8 cellular contexts compared by ENCODE assay signal in genomic region chr17:42182927-42183734, GRCh38.
A peak's percentile ranks its signal among the peaks of the same experiment; 100 is the strongest.
DNase-seq lines count a peak whose midpoint lies in the region; ATAC-seq and TF ChIP-seq lines count a peak whose summit lies in the region.

No MANE protein-coding gene starts in this region.

- ATAC-seq in HG03442 (IDR thresholded peaks at IDR 0.05; ENCODE audit: unreplicated experiment): no peak
- no peak for ATAC-seq in GM21576 (IDR thresholded peaks at IDR 0.05; ENCODE audit: unreplicated experiment)
- ATAC-seq in GM21367 (IDR thresholded peaks at IDR 0.05; ENCODE audit: unreplicated experiment): no peak

- H3K4me1 ChIP-seq in OCI-LY3 (ENCODE audit: low read length) (peaks cover 53% of the 10 kb centered on the region), parathyroid adenoma (peaks cover 24% of the 10 kb centered on the region)

- H4K20me1 ChIP-seq in OCI-LY3 (ENCODE audit: insufficient read depth, low read length): no peaks in the 10 kb centered on the region

- H3K36me3 ChIP-seq in OCI-LY3 (replicated peaks; ENCODE audit: low read depth, low read length) (no peaks in the 10 kb centered on the region), parathyroid adenoma (ENCODE audit: control insufficient read depth, insufficient read depth, low read length) (no peaks in the 10 kb centered on the region)

- H3K9me3 ChIP-seq in OCI-LY3 (ENCODE audit: insufficient read depth, low read length): no peaks in the 10 kb centered on the region
- no peaks in the 10 kb centered on the region for H3K9me3 ChIP-seq in parathyroid adenoma (ENCODE audit: control insufficient read depth, low read length)

- H3K4me2 ChIP-seq in OCI-LY3 (ENCODE audit: low read length) (peak overlapping the region; percentile 79), parathyroid adenoma (ENCODE audit: low read length) (no peak overlapping the region)

- H2AFZ ChIP-seq in OCI-LY3 (ENCODE audit: low read depth, low read length) (peak overlapping the region; percentile 77; the same call in 1 of the 2 replicates), parathyroid adenoma (peak overlapping the region; percentile 99)

- peak overlapping the region; percentile 84 for H3K4me3 ChIP-seq in OCI-LY3 (ENCODE audit: low read length)
- H3K4me3 ChIP-seq in epithelial cell of esophagus (ENCODE audit: low read length): no peak overlapping the region
- H3K4me3 ChIP-seq in parathyroid adenoma (ENCODE audit: low read depth, low read length): peak overlapping the region; percentile 64

- DNase-seq in GM03348 (ENCODE audit: low spot score) (peak; percentile 44), epithelial cell of esophagus (ENCODE audit: low read depth) (peak; percentile 39), NCI-H524 (lab: John Stamatoyannopoulos, UW) (no peak)

- no peaks in the 10 kb centered on the region for H3K79me2 ChIP-seq in OCI-LY3 (ENCODE audit: low read length)
- no peaks in the 10 kb centered on the region for H3K79me2 ChIP-seq in parathyroid adenoma

- H3K9ac ChIP-seq in OCI-LY3 (ENCODE audit: low read length): peak overlapping the region; percentile 78
- no peak overlapping the region for H3K9ac ChIP-seq in parathyroid adenoma

- H3K27me3 ChIP-seq in OCI-LY3 (ENCODE audit: low read depth, low read length): no peaks in the 10 kb centered on the region
- H3K27me3 ChIP-seq in parathyroid adenoma (ENCODE audit: control insufficient read depth, insufficient read depth, low read length): peaks cover 6% of the 10 kb centered on the region

- peak overlapping the region; percentile 69 for H3K27ac ChIP-seq in OCI-LY3 (ENCODE audit: low read length)
- no peak overlapping the region for H3K27ac ChIP-seq in parathyroid adenoma

- TF ChIP-seq CTCF in OCI-LY3 (IDR thresholded peaks at IDR 0.05; ENCODE audit: low read depth, low read length): no peak
- no peak for TF ChIP-seq CTCF in epithelial cell of esophagus (IDR thresholded peaks at IDR 0.05; ENCODE audit: insufficient read depth, low read depth, low read length, missing control alignments)
- TF ChIP-seq CTCF in parathyroid adenoma (IDR thresholded peaks at IDR 0.05): no peak

Comparison
In these comparisons a context has a peak if more than half of its experiments do, and no peak if none do; other contexts are left out.
1. DNase-seq: peak in GM03348 (single experiment) and epithelial cell of esophagus (single experiment); none in NCI-H524 (0 of 2).